In genomic region chr1:15116966-15117365, GRCh38 we compare ENCODE assay signal across 20 cellular contexts. TPM values are rescaled to one million over a fixed set of nuclear protein-coding genes. Genes with fewer than 3 reads are reported as not detected.
DNase-seq lines count a peak whose midpoint lies in the region; ATAC-seq and TF ChIP-seq lines count a peak whose summit lies in the region.
"Had no signal": no experiment of that assay in that cellular context is flagged by ENCODE, and none has a peak within 500 bp of the region (broad histone marks: within the 10 kb centered on the region; RNA-seq: fewer than 3 reads in every experiment).

No MANE protein-coding gene starts in this region.

- no peaks in the 10 kb centered on the region for H3K36me3 Mint-ChIP-seq in stimulated activated memory B cell treated with anti-CD40 and anti-IgM and Interleukin-4, amounts not matched to agents 10 μg/mL and 1 μg/mL and 100 μg/mL, for 72 hours

- peaks cover 24% of the 10 kb centered on the region for H3K27me3 Mint-ChIP-seq in stimulated activated memory B cell treated with anti-CD40 and anti-IgM and Interleukin-4, amounts not matched to agents 10 μg/mL and 1 μg/mL and 100 μg/mL, for 72 hours

- no peak overlapping the region for H3K4me3 Mint-ChIP-seq in stimulated activated memory B cell treated with anti-CD40 and anti-IgM and Interleukin-4, amounts not matched to agents 10 μg/mL and 1 μg/mL and 100 μg/mL, for 72 hours
- H3K4me3 Mint-ChIP-seq: CD4-positive, alpha-beta T cell had no signal

- H3K27ac ChIP-seq in body of pancreas (peak overlapping the region in 3 of 4 donors; percentile 22 to 59 (median 54)), testis (peak overlapping the region in 1 of 2 donors; percentile 14), osteoblast (ENCODE audit: low read depth, low read length) (no peak overlapping the region)
- H3K27ac ChIP-seq: BLaER1, GM23248, PC-9, SJSA1 had no signal

- H3K9me3 ChIP-seq in body of pancreas (no peaks in the 10 kb centered on the region), testis (no peaks in the 10 kb centered on the region), osteoblast (ENCODE audit: low read depth, low read length) (no peaks in the 10 kb centered on the region)
- H3K9me3 ChIP-seq: BLaER1, SJSA1 had no signal

- peak; percentile 26 for DNase-seq in LNCaP clone FGC (ENCODE audit: low read depth)
- DNase-seq in body of pancreas: peak; percentile 68 to 85 (median 77)
- peak; percentile 42 for DNase-seq in left kidney (ENCODE audit: low read depth, low spot score)
- peak; percentile 87 for DNase-seq in testis
- no peak for DNase-seq in NCI-H226
- no peak for DNase-seq in osteoblast (ENCODE audit: insufficient read length, low spot score, missing footprints)
- DNase-seq: CD4-positive, alpha-beta T cell; GM23248; NCI-H1092; NCI-H1417 treated with DMSO at 0.1 percent for 48 hours; NCI-H1694 treated with DMSO at 0.1 percent for 48 hours; NCI-H2081 treated with DMSO at 0.1 percent for 48 hours; NCI-H2171; NCI-H345; NCI-H510A treated with DMSO at 0.1 percent for 48 hours; PC-9 had no signal

- intact Hi-C loops in body of pancreas (cut with DNase I): no loop called here
- intact Hi-C loops in testis (cut with DNase I; ENCODE audit: low total_unique reads): no loop called here

- no peaks in the 10 kb centered on the region for H3K9me3 Mint-ChIP-seq in stimulated activated memory B cell treated with anti-CD40 and anti-IgM and Interleukin-4, amounts not matched to agents 10 μg/mL and 1 μg/mL and 100 μg/mL, for 72 hours
- H3K9me3 Mint-ChIP-seq: CD4-positive, alpha-beta T cell had no signal

- H3K36me3 ChIP-seq in body of pancreas (replicated peaks in 1 of 2; ENCODE audit: insufficient read depth in 1 of 2, low read depth in 2 of 2) (no peaks in the 10 kb centered on the region), testis (ENCODE audit: low read depth, missing control alignments) (no peaks in the 10 kb centered on the region), osteoblast (ENCODE audit: insufficient read depth, low read length) (no peaks in the 10 kb centered on the region)
- H3K36me3 ChIP-seq: BLaER1, SJSA1 had no signal

- no peaks in the 10 kb centered on the region for H3K4me1 Mint-ChIP-seq in stimulated activated memory B cell treated with anti-CD40 and anti-IgM and Interleukin-4, amounts not matched to agents 10 μg/mL and 1 μg/mL and 100 μg/mL, for 72 hours

- H3K27ac Mint-ChIP-seq in stimulated activated memory B cell treated with anti-CD40 and anti-IgM and Interleukin-4, amounts not matched to agents 10 μg/mL and 1 μg/mL and 100 μg/mL, for 72 hours: no peak overlapping the region
- H3K27ac Mint-ChIP-seq: CD4-positive, alpha-beta T cell had no signal

- H3K4me1 ChIP-seq in body of pancreas (peaks cover 35% of the 10 kb centered on the region), testis (peaks cover 15% of the 10 kb centered on the region), osteoblast (ENCODE audit: insufficient read depth, low read length) (no peaks in the 10 kb centered on the region)
- H3K4me1 ChIP-seq: BLaER1, SJSA1 had no signal

- no peak overlapping the region for H3K4me2 ChIP-seq in osteoblast (ENCODE audit: insufficient read depth, low read length)
- H3K4me2 ChIP-seq: BLaER1, PC-9 had no signal

- H3K4me3 ChIP-seq in LNCaP clone FGC (ENCODE audit: low read depth, low read length) (no peak overlapping the region), body of pancreas (no peak overlapping the region), testis (no peak overlapping the region), osteoblast (ENCODE audit: insufficient read depth, low read length) (no peak overlapping the region)
- H3K4me3 ChIP-seq: BLaER1, GM23248, PC-9, SJSA1 had no signal

- no peak for TF ChIP-seq CTCF in LNCaP clone FGC (IDR thresholded peaks at IDR 0.05; ENCODE audit: control insufficient read depth, extremely low read depth, insufficient read depth)
- no peak for TF ChIP-seq CTCF in body of pancreas (IDR thresholded peaks at IDR 0.05)
- TF ChIP-seq CTCF in testis (IDR thresholded peaks at IDR 0.05): no peak
- no peak for TF ChIP-seq CTCF in osteoblast (IDR thresholded peaks at IDR 0.05; ENCODE audit: extremely low read depth, low read depth, low read length)

- H2AFZ ChIP-seq in osteoblast (ENCODE audit: low read length): no peak overlapping the region
- H2AFZ ChIP-seq: GM23248, PC-9 had no signal

- H3K79me2 ChIP-seq in osteoblast (ENCODE audit: insufficient read depth, low read length): no peaks in the 10 kb centered on the region

- H3K27me3 ChIP-seq in body of pancreas (no peaks in the 10 kb centered on the region), testis (no peaks in the 10 kb centered on the region), osteoblast (ENCODE audit: insufficient read depth, low read length) (peaks cover 16% of the 10 kb centered on the region)
- H3K27me3 ChIP-seq: BLaER1, SJSA1 had no signal

- H4K20me1 ChIP-seq in osteoblast (ENCODE audit: insufficient read depth, low read length): no peaks in the 10 kb centered on the region
- H4K20me1 ChIP-seq: BLaER1 had no signal

- WGBS in body of pancreas, 2 donors: 11 to 24% methylated on average over 5 of the region's 5 CpGs
- 17 to 49% methylated on average over 5 of the region's 5 CpGs for whole genome bisulfite sequencing in testis, 2 donors

- TF ChIP-seq POLR2A in body of pancreas (IDR thresholded peaks at IDR 0.05) (no peak), testis (IDR thresholded peaks at IDR 0.05) (no peak)

- peak; percentile 80 for ATAC-seq in body of pancreas
- ATAC-seq in stimulated activated memory B cell treated with anti-CD40 and anti-IgM and Interleukin-4, amounts not matched to agents 10 μg/mL and 1 μg/mL and 100 μg/mL, for 72 hours: no peak
- ATAC-seq: Right ventricle myocardium inferior had no signal

RNA-seq across cellular contexts. Expression of gene TMEM51, which starts 36.6 kb away (rescaled TPM):
- 10 to 100 TPM; 26.5 to 36.9 TPM for total RNA-seq in body of pancreas
- total RNA-seq in testis: 1 to 10 TPM; 5.3 to 7.9 TPM
- polyA plus RNA-seq in testis (ENCODE audit: insufficient read depth, low read depth, low replicate concordance): 5.3 TPM
- 0.59 and 0.72 TPM in 2 replicates for total RNA-seq in osteoblast
- total RNA-seq: CD4-positive, alpha-beta T cell had no signal

Comparison
In these comparisons a context has a peak if more than half of its experiments do, and no peak if none do; other contexts are left out.
1. DNase-seq: peak in LNCaP clone FGC (single experiment), body of pancreas (4 of 4), left kidney (single experiment) and testis (single experiment); none in NCI-H226 (single experiment) and osteoblast (single experiment).